1 cellular context compared by ENCODE assay signal in genomic region chr11:134425413-134425812, GRCh38.
TF ChIP-seq lines count a peak whose summit lies in the region.

No MANE protein-coding gene starts in this region.

TF ChIP-seq in GM23338, 12 proteins besides CTCF, POLR2A, EP300 and RAD21 (continued from another document):
- no peak for TF ChIP-seq ZNF462 (CRISPR knock-in tag; IDR thresholded peaks at IDR 0.05)
- no peak for TF ChIP-seq ETS1 (IDR thresholded peaks at IDR 0.05)
- TF ChIP-seq POLR2AphosphoS5 (IDR thresholded peaks at IDR 0.05; ENCODE audit: low read depth) = no peak
